Comparison of ENCODE assay signal across 22 cellular contexts in the genomic region with DNA sequence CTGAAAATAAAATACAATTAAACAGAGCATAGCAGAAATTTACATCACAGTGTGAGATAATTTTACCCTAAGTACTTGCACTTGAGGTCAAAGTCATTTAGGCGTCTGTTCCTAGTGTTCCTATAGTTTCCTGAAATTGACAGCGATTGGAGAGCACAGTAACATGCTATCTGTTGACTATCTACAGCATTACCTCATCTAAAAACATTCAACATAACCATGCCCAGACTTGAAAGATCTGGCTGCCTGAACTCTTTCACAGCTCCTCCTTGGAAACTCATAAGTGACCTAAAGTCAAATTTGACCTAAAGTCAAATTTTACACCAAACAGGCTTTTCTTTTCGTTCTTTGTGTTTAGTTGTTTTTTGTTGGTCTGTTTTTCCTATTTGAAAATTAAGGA.
"Had no signal": no experiment of that assay in that cellular context is flagged by ENCODE, and none has a peak within 500 bp of the region (broad histone marks: within the 10 kb centered on the region; RNA-seq: fewer than 3 reads in every experiment).

No MANE protein-coding gene starts in this region.

- H3K27me3 Mint-ChIP-seq: dendritic cell treated with granulocyte-macrophage colony-stimulating factor and Interleukin-4, amounts not matched to agents 40 ng/mL and 50 ng/mL, for 4 days; type B pancreatic cell had no signal

- H3K4me3 ChIP-seq: heart right ventricle, left lung, lower lobe of right lung, prostate gland, right lobe of liver, spleen, thyroid gland had no signal

- H3K4me1 ChIP-seq: heart right ventricle, left lung, lower lobe of right lung, parathyroid adenoma, prostate gland, spleen had no signal

- FAIRE-seq: colon, frontal cortex, urothelium cell line had no signal

- H3K79me2 ChIP-seq: parathyroid adenoma had no signal

- H3K27me3 ChIP-seq: heart right ventricle, left lung, right lobe of liver, spleen, thyroid gland had no signal

- H3K27ac ChIP-seq: heart right ventricle, left lung, lower lobe of right lung, parathyroid adenoma, prostate gland, right lobe of liver, spleen had no signal

- DNase-seq: cerebellar nuclear complex; erythroblast; heart right ventricle; hypothalamus; islet precursor cell; left lung; lower lobe of right lung; mesenchymal stem cell; midbrain; naive B cell; right lobe of liver; spleen; stimulated activated naive CD4-positive, alpha-beta T cell treated with Interleukin-2 at 50 U/mL for 16 hours; thyroid gland had no signal

- H2AFZ ChIP-seq: parathyroid adenoma had no signal

- ATAC-seq: heart right ventricle, lower lobe of right lung, right lobe of liver had no signal

- H3K36me3 Mint-ChIP-seq: naive B cell had no signal

- H3K4me3 Mint-ChIP-seq: dendritic cell treated with granulocyte-macrophage colony-stimulating factor and Interleukin-4, amounts not matched to agents 40 ng/mL and 50 ng/mL, for 4 days; naive B cell; nephron; type B pancreatic cell had no signal

- H3K9me3 ChIP-seq: left lung, lower lobe of right lung, prostate gland, right lobe of liver, thyroid gland had no signal

- H3K9me3 Mint-ChIP-seq: dendritic cell treated with granulocyte-macrophage colony-stimulating factor and Interleukin-4, amounts not matched to agents 40 ng/mL and 50 ng/mL, for 4 days; nephron had no signal

- H3K36me3 ChIP-seq: heart right ventricle, left lung, lower lobe of right lung, prostate gland, right lobe of liver, spleen, thyroid gland had no signal

- H3K27ac Mint-ChIP-seq: dendritic cell treated with granulocyte-macrophage colony-stimulating factor and Interleukin-4, amounts not matched to agents 40 ng/mL and 50 ng/mL, for 4 days; naive B cell; nephron; type B pancreatic cell had no signal

- H3K4me1 Mint-ChIP-seq: naive B cell had no signal

- H3K9ac ChIP-seq: parathyroid adenoma had no signal
